8 cellular contexts compared by ENCODE assay signal in the genomic region with DNA sequence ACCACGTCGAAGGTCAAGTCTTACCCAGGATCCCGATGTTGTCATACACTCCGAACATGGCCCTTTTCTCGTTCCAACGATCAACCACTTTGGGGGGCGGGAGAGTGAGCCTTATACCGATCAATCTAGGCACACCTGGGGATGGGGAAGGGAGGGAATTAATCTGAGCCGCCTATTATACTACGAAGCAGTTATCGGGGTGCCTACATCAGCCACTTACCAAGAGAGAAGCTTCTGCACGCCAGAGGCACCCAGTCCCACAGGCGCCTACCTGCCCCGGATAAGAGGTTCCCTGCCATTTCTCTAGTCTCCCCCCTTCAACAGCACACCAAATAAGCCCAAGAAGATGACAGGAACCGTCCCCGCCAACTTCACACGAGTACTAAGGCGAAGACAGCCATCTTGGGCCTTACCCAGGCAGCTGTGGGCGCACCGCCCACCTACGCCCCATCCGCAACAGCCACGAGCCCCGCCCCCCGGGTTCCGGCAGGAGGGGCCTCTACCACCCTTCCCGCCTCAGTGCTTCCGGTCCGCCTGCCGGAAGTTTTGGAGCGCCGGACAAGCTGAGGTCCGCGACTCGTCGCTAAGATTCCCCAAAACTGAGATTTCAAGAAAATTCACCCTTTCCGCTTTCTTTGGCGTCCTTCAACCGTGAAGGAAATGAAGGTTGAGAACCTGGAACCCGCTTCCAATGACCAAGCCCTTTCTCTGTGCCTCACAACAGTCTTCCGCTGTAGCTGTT. TPM values are rescaled to one million over a fixed set of nuclear protein-coding genes. Genes with fewer than 3 reads are reported as not detected.
DNase-seq lines count a peak whose midpoint lies in the region; ATAC-seq and TF ChIP-seq lines count a peak whose summit lies in the region.

Gene MRPL51 (minus strand): TSS at position 425 of the 742 bp plus-strand sequence. CDS start 126 bp downstream, at position 299.

- H3K9me3 ChIP-seq in Loucy (ENCODE audit: insufficient read depth, low read depth, low read length): no peaks in the 10 kb centered on the region
- no peaks in the 10 kb centered on the region for H3K9me3 ChIP-seq in RWPE2 (ENCODE audit: severe bottlenecking)

- peaks cover 31% of the 10 kb centered on the region for H4K20me1 ChIP-seq in Loucy (ENCODE audit: insufficient read depth, low read length, poor library complexity, severe bottlenecking)

- H3K4me1 ChIP-seq in Loucy (ENCODE audit: insufficient read depth, low read length, poor library complexity, severe bottlenecking) (peaks cover 37% of the 10 kb centered on the region), RWPE2 (ENCODE audit: insufficient read depth, poor library complexity, severe bottlenecking) (peaks cover 13% of the 10 kb centered on the region)

- no peaks in the 10 kb centered on the region for H3K27me3 Mint-ChIP-seq in activated T-helper 2 cell treated with anti-CD3 and anti-CD28 coated beads, Interferon-gamma antibody, Interleukin-2, Interleukin-4, amounts not matched to agents 10 μg/mL and 5 μg/mL and 100 μg/mL, durations not matched to agents 14 hours and 24 hours and 36 hours (ENCODE audit: low read depth)
- H3K27me3 Mint-ChIP-seq in naive thymus-derived CD8-positive, alpha-beta T cell: peaks cover 0 to 1% (median 0%) of the 10 kb centered on the region in 5 donors
- H3K27me3 Mint-ChIP-seq in stimulated activated naive B cell treated with anti-CD40 and anti-IgM and Interleukin-4, amounts not matched to agents 10 μg/mL and 1 μg/mL and 100 μg/mL, for 72 hours: peaks cover 0 to 2% of the 10 kb centered on the region in 2 donors

- peak within 1 kb of the TSS; percentile 56 for H2AFZ ChIP-seq in Loucy (ENCODE audit: low read length)

- intact Hi-C loops in activated T-helper 2 cell treated with anti-CD3 and anti-CD28 coated beads, Interferon-gamma antibody, Interleukin-2, Interleukin-4, amounts not matched to agents 10 μg/mL and 5 μg/mL and 100 μg/mL, durations not matched to agents 14 hours and 24 hours and 36 hours (cut with micrococcal nuclease): loop anchor here (1.0 to 5.0 kb wide), 4 partner anchors 23 to 359 kb away; partner anchors contain the start of genes CDCA3, CHD4, TAPBPL and USP5

- peak within 1 kb of the TSS; percentile 98 for H3K9ac ChIP-seq in Loucy (ENCODE audit: low read depth, low read length, poor library complexity, severe bottlenecking)

- peaks cover 55% of the 10 kb centered on the region for H3K79me2 ChIP-seq in Loucy (ENCODE audit: insufficient read depth, low read length)

- H3K4me3 ChIP-seq in Loucy (ENCODE audit: low read length, poor library complexity, severe bottlenecking) (peak within 1 kb of the TSS; percentile 91), RWPE2 (ENCODE audit: severe bottlenecking) (peak within 1 kb of the TSS; percentile 48), fibroblast of mammary gland (ENCODE audit: control insufficient read depth, low read depth, low read length) (peak within 1 kb of the TSS; percentile 95)

- H3K4me2 ChIP-seq in Loucy (ENCODE audit: low read depth, low read length, poor library complexity, severe bottlenecking): peak within 1 kb of the TSS; percentile 93

- H3K4me3 Mint-ChIP-seq in activated T-helper 2 cell treated with anti-CD3 and anti-CD28 coated beads, Interferon-gamma antibody, Interleukin-2, Interleukin-4, amounts not matched to agents 10 μg/mL and 5 μg/mL and 100 μg/mL, durations not matched to agents 14 hours and 24 hours and 36 hours (ENCODE audit: low read depth): peak within 1 kb of the TSS; percentile 93
- peak within 1 kb of the TSS; percentile 91 to 99 (median 98) for H3K4me3 Mint-ChIP-seq in naive thymus-derived CD8-positive, alpha-beta T cell
- H3K4me3 Mint-ChIP-seq in stimulated activated naive B cell treated with anti-CD40 and anti-IgM and Interleukin-4, amounts not matched to agents 10 μg/mL and 1 μg/mL and 100 μg/mL, for 72 hours: peak within 1 kb of the TSS; percentile 88 to 97

- peaks cover 29% of the 10 kb centered on the region for H3K4me1 Mint-ChIP-seq in activated T-helper 2 cell treated with anti-CD3 and anti-CD28 coated beads, Interferon-gamma antibody, Interleukin-2, Interleukin-4, amounts not matched to agents 10 μg/mL and 5 μg/mL and 100 μg/mL, durations not matched to agents 14 hours and 24 hours and 36 hours (ENCODE audit: low read depth)
- H3K4me1 Mint-ChIP-seq in naive thymus-derived CD8-positive, alpha-beta T cell: peaks cover 15 to 50% (median 35%) of the 10 kb centered on the region in 4 donors
- peaks cover 9 to 22% of the 10 kb centered on the region in 2 donors for H3K4me1 Mint-ChIP-seq in stimulated activated naive B cell treated with anti-CD40 and anti-IgM and Interleukin-4, amounts not matched to agents 10 μg/mL and 1 μg/mL and 100 μg/mL, for 72 hours

- DNase-seq in EH (ENCODE audit: low read depth): peak; percentile 94
- DNase-seq in H4 (ENCODE audit: low spot score): peak; percentile 94
- DNase-seq in RWPE2 (ENCODE audit: low spot score): peak; percentile 96
- DNase-seq in activated T-helper 2 cell treated with anti-CD3 and anti-CD28 coated beads, Interferon-gamma antibody, Interleukin-2, Interleukin-4, amounts not matched to agents 10 μg/mL and 5 μg/mL and 100 μg/mL, durations not matched to agents 14 hours and 24 hours and 36 hours (ENCODE audit: low spot score): peak; percentile 94
- DNase-seq in fibroblast of mammary gland (ENCODE audit: low read depth): peak; percentile 89
- DNase-seq in naive thymus-derived CD8-positive, alpha-beta T cell: peak; percentile 89 to 98 (median 96)
- DNase-seq in stimulated activated naive B cell treated with anti-CD40 and anti-IgM and Interleukin-4, amounts not matched to agents 10 μg/mL and 1 μg/mL and 100 μg/mL, for 72 hours: peak; percentile 84

- peaks cover 54% of the 10 kb centered on the region for H3K36me3 Mint-ChIP-seq in activated T-helper 2 cell treated with anti-CD3 and anti-CD28 coated beads, Interferon-gamma antibody, Interleukin-2, Interleukin-4, amounts not matched to agents 10 μg/mL and 5 μg/mL and 100 μg/mL, durations not matched to agents 14 hours and 24 hours and 36 hours (ENCODE audit: low read depth)
- H3K36me3 Mint-ChIP-seq in naive thymus-derived CD8-positive, alpha-beta T cell: peaks cover 0 to 37% (median 5%) of the 10 kb centered on the region in 3 donors
- H3K36me3 Mint-ChIP-seq in stimulated activated naive B cell treated with anti-CD40 and anti-IgM and Interleukin-4, amounts not matched to agents 10 μg/mL and 1 μg/mL and 100 μg/mL, for 72 hours: peaks cover 14 to 24% of the 10 kb centered on the region in 2 donors

- peaks cover 13% of the 10 kb centered on the region for H3F3A ChIP-seq in Loucy (ENCODE audit: low read depth)

- POLR2A ChIA-PET in naive thymus-derived CD8-positive, alpha-beta T cell (lab: Charles Lee): interaction anchor here (0.7 to 7.2 kb wide), 32 partner anchors 10 to 380 kb away, joined by 3 to 104 read pairs (median 5); partner anchors contain the start of genes CD27, COPS7A, GAPDH and SPSB2

- H3K27ac ChIP-seq in RWPE2 (ENCODE audit: poor library complexity, severe bottlenecking): peak within 1 kb of the TSS; percentile 88

- no peak for TF ChIP-seq CTCF in Loucy (conservative IDR thresholded peaks at IDR 0.05; ENCODE audit: low read length)
- no peak for TF ChIP-seq CTCF in RWPE2 (IDR thresholded peaks at IDR 0.05; ENCODE audit: poor library complexity, severe bottlenecking)
- TF ChIP-seq CTCF in fibroblast of mammary gland (conservative IDR thresholded peaks at IDR 0.05; ENCODE audit: control insufficient read depth, insufficient read depth, low read depth, low read length): no peak

- no peaks in the 10 kb centered on the region for H3K27me3 ChIP-seq in Loucy (ENCODE audit: insufficient read depth, low read length, poor library complexity, severe bottlenecking)
- no peaks in the 10 kb centered on the region for H3K27me3 ChIP-seq in RWPE2 (ENCODE audit: insufficient read depth, poor library complexity, severe bottlenecking)

- no peaks in the 10 kb centered on the region for H3K9me2 ChIP-seq in Loucy (replicated peaks; ENCODE audit: low read depth, low read length)

- H3K27ac Mint-ChIP-seq in activated T-helper 2 cell treated with anti-CD3 and anti-CD28 coated beads, Interferon-gamma antibody, Interleukin-2, Interleukin-4, amounts not matched to agents 10 μg/mL and 5 μg/mL and 100 μg/mL, durations not matched to agents 14 hours and 24 hours and 36 hours: peak within 1 kb of the TSS; percentile 97
- H3K27ac Mint-ChIP-seq in naive thymus-derived CD8-positive, alpha-beta T cell: peak within 1 kb of the TSS; percentile 94 to 100 (median 97)
- H3K27ac Mint-ChIP-seq in stimulated activated naive B cell treated with anti-CD40 and anti-IgM and Interleukin-4, amounts not matched to agents 10 μg/mL and 1 μg/mL and 100 μg/mL, for 72 hours: peak within 1 kb of the TSS; percentile 95

- H3K36me3 ChIP-seq in Loucy (ENCODE audit: insufficient read depth, low read length): peaks cover 20% of the 10 kb centered on the region; the same call in 1 of the 2 replicates
- peaks cover 47% of the 10 kb centered on the region for H3K36me3 ChIP-seq in RWPE2 (ENCODE audit: low read depth)

- no peaks in the 10 kb centered on the region for H3K9me3 Mint-ChIP-seq in activated T-helper 2 cell treated with anti-CD3 and anti-CD28 coated beads, Interferon-gamma antibody, Interleukin-2, Interleukin-4, amounts not matched to agents 10 μg/mL and 5 μg/mL and 100 μg/mL, durations not matched to agents 14 hours and 24 hours and 36 hours
- H3K9me3 Mint-ChIP-seq in naive thymus-derived CD8-positive, alpha-beta T cell: no peaks in the 10 kb centered on the region
- no peaks in the 10 kb centered on the region for H3K9me3 Mint-ChIP-seq in stimulated activated naive B cell treated with anti-CD40 and anti-IgM and Interleukin-4, amounts not matched to agents 10 μg/mL and 1 μg/mL and 100 μg/mL, for 72 hours

- peak; percentile 84 for ATAC-seq in RWPE2 (ENCODE audit: low read depth)
- ATAC-seq in naive thymus-derived CD8-positive, alpha-beta T cell: peak; percentile 77 to 79
- peak; percentile 82 to 87 for ATAC-seq in stimulated activated naive B cell treated with anti-CD40 and anti-IgM and Interleukin-4, amounts not matched to agents 10 μg/mL and 1 μg/mL and 100 μg/mL, for 72 hours (replicated peaks)

RNA-seq across cellular contexts. Expression of gene MRPL51, which starts in this region (rescaled TPM):
- total RNA-seq in H4 (2014; rRNA removed; shearing (Covaris generic)): 286 and 368 TPM in 2 replicates
- 262 and 283 TPM in 2 replicates for total RNA-seq in activated T-helper 2 cell treated with anti-CD3 and anti-CD28 coated beads, Interferon-gamma antibody, Interleukin-2, Interleukin-4, amounts not matched to agents 10 μg/mL and 5 μg/mL and 100 μg/mL, durations not matched to agents 14 hours and 24 hours and 36 hours
- total RNA-seq in naive thymus-derived CD8-positive, alpha-beta T cell: 10 to 100 TPM; 71.6 to 77.3 TPM
- 100 to 1,000 TPM; 220 to 230 (median 224) TPM for polyA plus RNA-seq in naive thymus-derived CD8-positive, alpha-beta T cell

Comparison
In these comparisons a context has a peak if more than half of its experiments do, and no peak if none do; other contexts are left out.
1. Peak in every context shown above with its lines: DNase-seq, ATAC-seq, H3K4me3 ChIP-seq and H3K27ac ChIP-seq.